Comparison of ENCODE assay signal across 1 cellular context in genomic region chr9:26656003-26656940, GRCh38.
TF ChIP-seq lines count a peak whose summit lies in the region.

No MANE protein-coding gene starts in this region.

TF ChIP-seq in WTC11, 78 proteins besides CTCF, POLR2A, EP300 and RAD21 (continued from another document):
- TF ChIP-seq AR (CRISPR knock-in tag; IDR thresholded peaks at IDR 0.05) (no peak), USF1 (CRISPR knock-in tag; IDR thresholded peaks at IDR 0.05) (no peak), ZNF317 (CRISPR knock-in tag; IDR thresholded peaks at IDR 0.05; ENCODE audit: borderline replicate concordance, low read depth) (no peak), OVOL2 (CRISPR knock-in tag; IDR thresholded peaks at IDR 0.05; ENCODE audit: borderline replicate concordance) (no peak)
- TF ChIP-seq, protein P1, sequence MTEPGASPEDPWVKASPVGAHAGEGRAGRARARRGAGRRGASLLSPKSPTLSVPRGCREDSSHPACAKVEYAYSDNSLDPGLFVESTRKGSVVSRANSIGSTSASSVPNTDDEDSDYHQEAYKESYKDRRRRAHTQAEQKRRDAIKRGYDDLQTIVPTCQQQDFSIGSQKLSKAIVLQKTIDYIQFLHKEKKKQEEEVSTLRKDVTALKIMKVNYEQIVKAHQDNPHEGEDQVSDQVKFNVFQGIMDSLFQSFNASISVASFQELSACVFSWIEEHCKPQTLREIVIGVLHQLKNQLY (CRISPR knock-in tag; IDR thresholded peaks at IDR 0.05), result no peak
